ENCODE assay signal across 27 cellular contexts in the genomic region with DNA sequence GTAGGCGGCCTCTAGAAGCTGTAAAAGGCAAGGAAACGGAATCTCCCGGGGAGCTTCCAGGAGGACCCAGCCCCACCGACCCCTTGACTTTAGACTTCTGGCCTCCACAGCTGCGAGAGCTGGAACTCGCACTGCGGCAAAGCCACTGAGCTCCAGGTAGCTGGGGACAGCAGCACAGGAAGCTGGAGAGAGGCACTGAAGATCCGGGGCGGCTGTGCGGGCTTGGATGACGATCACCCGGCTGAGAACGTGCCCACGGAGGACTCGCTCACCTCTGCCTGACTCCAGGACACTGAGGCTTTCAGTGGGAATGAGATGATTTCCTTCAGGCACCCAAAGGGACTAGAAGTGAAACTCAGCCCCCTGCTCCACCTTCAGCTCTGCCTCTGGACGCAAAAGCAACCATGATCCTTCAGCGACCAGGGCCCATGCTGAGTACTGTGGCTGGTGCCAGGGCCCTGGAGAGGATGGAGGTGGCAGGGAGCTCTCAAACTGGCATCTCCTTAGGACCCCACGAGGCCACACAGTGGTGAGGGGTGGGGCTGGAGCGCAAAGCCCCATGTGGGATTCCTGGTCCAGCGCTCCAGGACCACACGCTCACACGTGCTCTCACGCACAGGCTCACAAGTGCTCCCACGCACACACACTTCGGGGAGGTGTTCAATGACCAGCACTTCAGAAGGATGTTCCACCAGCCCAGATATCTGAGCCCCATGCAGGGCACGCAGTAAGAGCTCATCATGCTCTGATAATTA. TPM values are rescaled to one million over a fixed set of nuclear protein-coding genes. Genes with fewer than 3 reads are reported as not detected.
"Had no signal": no experiment of that assay in that cellular context is flagged by ENCODE, and none has a peak within 500 bp of the region (broad histone marks: within the 10 kb centered on the region; RNA-seq: fewer than 3 reads in every experiment).

No MANE protein-coding gene starts in this region.

- H3K9ac ChIP-seq: parathyroid adenoma had no signal

- H3K27me3 ChIP-seq: right lobe of liver, uterus had no signal

- H3K9me3 ChIP-seq: left lung, mucosa of descending colon, prostate gland, right lobe of liver, suprapubic skin, transverse colon, upper lobe of right lung, uterus had no signal

- H3K79me2 ChIP-seq: parathyroid adenoma had no signal

- H3K4me1 ChIP-seq: left lung, parathyroid adenoma, prostate gland, right lobe of liver, suprapubic skin, transverse colon, upper lobe of right lung, uterus had no signal

- ATAC-seq: left lung; mucosa of descending colon; natural killer cell treated with Interleukin-12 subunit alpha and Interleukin-12 subunit beta and Interleukin-15 and Interleukin-18, amount 100 ng/mL, for 72 hours; right lobe of liver; stimulated activated naive CD8-positive, alpha-beta T cell treated with anti-CD3 and anti-CD28 coated beads, Interleukin-15, amount 100 ng/mL, for 72 hours; upper lobe of right lung had no signal

- FAIRE-seq: colon, frontal cortex, small intestine had no signal

- H3K4me3 ChIP-seq: dorsolateral prefrontal cortex, left lung, lung, mucosa of descending colon, prostate gland, right lobe of liver, suprapubic skin, transverse colon, upper lobe of right lung, uterus had no signal

- H2AFZ ChIP-seq: parathyroid adenoma had no signal

- H3K36me3 ChIP-seq: left lung, prostate gland, right lobe of liver, suprapubic skin, transverse colon, upper lobe of right lung, uterus had no signal

- H3K27ac ChIP-seq: dorsolateral prefrontal cortex, left lung, parathyroid adenoma, prostate gland, right lobe of liver, suprapubic skin, transverse colon, upper lobe of right lung, uterus had no signal

- DNase-seq: cerebellar nuclear complex; dorsolateral prefrontal cortex; effector CD4-positive, alpha-beta T cell; hypothalamus; immature natural killer cell; islet precursor cell; mesenchymal stem cell; naive B cell; small intestine; stimulated activated CD4-positive, alpha-beta T cell treated with anti-CD3 and anti-CD28 coated beads, Interleukin-15, amount 100 ng/mL, for 24 hours; stimulated activated CD4-positive, alpha-beta T cell treated with anti-CD3 and anti-CD28 coated beads, Interleukin-4, amount 100 ng/mL, for 1 hour; stimulated activated CD8-positive, alpha-beta memory T cell treated with anti-CD3 and anti-CD28 coated beads, Interleukin-4, amount 100 ng/mL, for 48 hours; stimulated activated naive CD4-positive, alpha-beta T cell; stimulated activated naive CD8-positive, alpha-beta T cell treated with anti-CD3 and anti-CD28 coated beads, Interleukin-15, amount 100 ng/mL, for 72 hours; transverse colon; uterus had no signal

RNA-seq across cellular contexts. Expression of a gene that starts 47.1 kb away (rescaled TPM):
- total RNA-seq: natural killer cell treated with Interleukin-12 subunit alpha and Interleukin-12 subunit beta and Interleukin-15 and Interleukin-18, amount 100 ng/mL, for 72 hours had no signal
- polyA plus RNA-seq: immature natural killer cell had no signal
